30 cellular contexts compared by ENCODE assay signal in genomic region chr11:33618363-33618735, GRCh38.
"Had no signal": no experiment of that assay in that cellular context is flagged by ENCODE, and none has a peak within 500 bp of the region (broad histone marks: within the 10 kb centered on the region; RNA-seq: fewer than 3 reads in every experiment).

No MANE protein-coding gene starts in this region.

- H3K27ac Mint-ChIP-seq: activated CD4-positive, alpha-beta T cell treated with anti-CD3 and anti-CD28 coated beads, Interleukin-2, amount 10 ng/mL, durations not matched to agents 7 days and 5 days; activated naive CD4-positive, alpha-beta T cell treated with anti-CD3 and anti-CD28 coated beads for 36 hours; activated naive CD8-positive, alpha-beta T cell; activated T-helper 1 cell treated with anti-CD3 and anti-CD28 coated beads, Interleukin-12 subunit alpha, Interleukin-12 subunit beta, Interleukin-2, Interleukin-4 antibody, amounts not matched to agents 30 ng/mL and 10 ng/mL and 1 ng/mL, durations not matched to agents 14 hours and 24 hours and 36 hours had no signal

- H3K27me3 ChIP-seq: ascending aorta, breast epithelium, colonic mucosa had no signal

- H3K4me1 ChIP-seq: ascending aorta, colonic mucosa had no signal

- H3K4me1 Mint-ChIP-seq: activated CD4-positive, alpha-beta T cell treated with anti-CD3 and anti-CD28 coated beads, Interleukin-2, amount 10 ng/mL, durations not matched to agents 7 days and 5 days had no signal

- H3K9me3 ChIP-seq: ascending aorta, breast epithelium, colonic mucosa had no signal

- H3K27ac ChIP-seq: ascending aorta, breast epithelium, colonic mucosa, PC-9, RWPE1, WERI-Rb-1 had no signal

- H3K4me3 ChIP-seq: ascending aorta, breast epithelium, colonic mucosa, PC-9 had no signal

- H3K36me3 Mint-ChIP-seq: activated naive CD8-positive, alpha-beta T cell had no signal

- DNase-seq: activated CD4-positive, alpha-beta T cell treated with anti-CD3 and anti-CD28 coated beads, Interleukin-2, amount 10 ng/mL, durations not matched to agents 7 days and 5 days; activated CD4-positive, alpha-beta T cell treated with anti-CD3 and anti-CD28 coated beads, Interleukin-2, amount 50 U/mL, for 48 hours; activated CD8-positive, alpha-beta memory T cell treated with anti-CD3 and anti-CD28 coated beads, Interleukin-2, amount 50 U/mL, for 4 hours; activated gamma-delta T cell treated with Interleukin-2 at 50 U/mL for 16 hours; activated naive CD4-positive, alpha-beta T cell treated with anti-CD3 and anti-CD28 coated beads for 36 hours; activated T-cell treated with anti-CD3 and anti-CD28 coated beads for 4 hours; activated T-cell treated with anti-CD3 and anti-CD28 coated beads, Interleukin-2, amount 50 U/mL, for 4 hours; amniotic stem cell; colonic mucosa; NCI-H1105; NCI-H1417 treated with DMSO at 0.1 percent for 48 hours; NCI-H187 treated with DMSO at 0.1 percent for 48 hours; NCI-H2081; NCI-H2171 treated with DMSO at 0.1 percent for 48 hours; NCI-H226; NCI-H446 treated with DMSO at 0.1 percent for 48 hours; NCI-H524 treated with DMSO at 0.1 percent for 48 hours; PC-9; SIG-M5; SW 1271; T-helper 1 cell; T-helper 2 cell; T-helper 9 cell; WERI-Rb-1 had no signal

- ATAC-seq: activated T-cell treated with anti-CD3 and anti-CD28 coated beads, Interleukin-2, amount 50 U/mL, for 4 hours; Right ventricle myocardium inferior had no signal

- H3K36me3 ChIP-seq: ascending aorta, breast epithelium, colonic mucosa, WERI-Rb-1 had no signal

- H3K9me3 Mint-ChIP-seq: activated CD4-positive, alpha-beta T cell treated with anti-CD3 and anti-CD28 coated beads, Interleukin-2, amount 10 ng/mL, durations not matched to agents 7 days and 5 days; activated naive CD4-positive, alpha-beta T cell treated with anti-CD3 and anti-CD28 coated beads for 36 hours; activated T-cell treated with anti-CD3 and anti-CD28 coated beads, Interleukin-2, amount 50 U/mL, for 4 hours; activated T-helper 1 cell treated with anti-CD3 and anti-CD28 coated beads, Interleukin-12 subunit alpha, Interleukin-12 subunit beta, Interleukin-2, Interleukin-4 antibody, amounts not matched to agents 30 ng/mL and 10 ng/mL and 1 ng/mL, durations not matched to agents 14 hours and 24 hours and 36 hours had no signal

- H3K4me3 Mint-ChIP-seq: activated CD4-positive, alpha-beta T cell treated with anti-CD3 and anti-CD28 coated beads, Interleukin-2, amount 10 ng/mL, durations not matched to agents 7 days and 5 days; activated naive CD4-positive, alpha-beta T cell treated with anti-CD3 and anti-CD28 coated beads for 36 hours; activated naive CD8-positive, alpha-beta T cell; activated T-cell treated with anti-CD3 and anti-CD28 coated beads, Interleukin-2, amount 50 U/mL, for 4 hours; activated T-helper 1 cell treated with anti-CD3 and anti-CD28 coated beads, Interleukin-12 subunit alpha, Interleukin-12 subunit beta, Interleukin-2, Interleukin-4 antibody, amounts not matched to agents 30 ng/mL and 10 ng/mL and 1 ng/mL, durations not matched to agents 14 hours and 24 hours and 36 hours had no signal
